Comparison of ENCODE assay signal across 15 cellular contexts in genomic region chr6:4369616-4370015, GRCh38.
DNase-seq lines count a peak whose midpoint lies in the region; ATAC-seq and TF ChIP-seq lines count a peak whose summit lies in the region.
"Had no signal": no experiment of that assay in that cellular context is flagged by ENCODE, and none has a peak within 500 bp of the region (broad histone marks: within the 10 kb centered on the region; RNA-seq: fewer than 3 reads in every experiment).

No MANE protein-coding gene starts in this region.

- TF ChIP-seq CTCF in MCF 10A (IDR thresholded peaks at IDR 0.05; ENCODE audit: unreplicated experiment) (no peak), breast epithelium (IDR thresholded peaks at IDR 0.05) (no peak), WI38 (IDR thresholded peaks at IDR 0.05; ENCODE audit: low read depth, low read length) (no peak), heart left ventricle (IDR thresholded peaks at IDR 0.05) (no peak)

- POLR2A ChIA-PET in MCF 10A (lab: Yijun Ruan, JAX) = interaction anchor here (0.6 kb wide), 2 partner anchors 26 to 51 kb away, joined by 3 to 4 read pairs; no protein-coding TSS in a partner anchor

- BruUV-seq in MCF 10A (replicated peaks; lab: Mats Ljungman, UMichigan) = no TSS peak

- H3K9me3 Mint-ChIP-seq in MCF 10A (ENCODE audit: unreplicated experiment) = no peaks in the 10 kb centered on the region
- H3K9me3 Mint-ChIP-seq: activated naive CD4-positive, alpha-beta T cell treated with anti-CD3 and anti-CD28 coated beads, Interleukin-2, amount 50 U/mL, for 24 hours had no signal

- H3K27ac ChIP-seq in breast epithelium (no peak overlapping the region), heart left ventricle (peak overlapping the region in 11 of 12 donors; percentile 51 to 92 (median 69))

- H3K4me1 ChIP-seq in breast epithelium (no peaks in the 10 kb centered on the region), heart left ventricle (peaks cover 2 to 48% (median 23%) of the 10 kb centered on the region in 12 donors)

- peak overlapping the region; percentile 29 for H3K27ac Mint-ChIP-seq in MCF 10A (ENCODE audit: low read depth, unreplicated experiment)
- H3K27ac Mint-ChIP-seq: activated naive CD4-positive, alpha-beta T cell treated with anti-CD3 and anti-CD28 coated beads, Interleukin-2, amount 50 U/mL, for 24 hours had no signal

- H3K36me3 ChIP-seq in breast epithelium (no peaks in the 10 kb centered on the region), heart left ventricle (no peaks in the 10 kb centered on the region)

- no peak overlapping the region for H3K4me3 Mint-ChIP-seq in MCF 10A (ENCODE audit: unreplicated experiment)
- H3K4me3 Mint-ChIP-seq: activated naive CD4-positive, alpha-beta T cell treated with anti-CD3 and anti-CD28 coated beads, Interleukin-2, amount 50 U/mL, for 24 hours had no signal

- H3K4me1 Mint-ChIP-seq in MCF 10A (ENCODE audit: insufficient read depth, unreplicated experiment) = peaks cover 15% of the 10 kb centered on the region
- H3K4me1 Mint-ChIP-seq: activated naive CD4-positive, alpha-beta T cell treated with anti-CD3 and anti-CD28 coated beads, Interleukin-2, amount 50 U/mL, for 24 hours had no signal

- H3K27me3 ChIP-seq in breast epithelium (no peaks in the 10 kb centered on the region), heart left ventricle (no peaks in the 10 kb centered on the region)

- H3K9me3 ChIP-seq in breast epithelium (peaks cover 0 to 3% of the 10 kb centered on the region in 2 donors), heart left ventricle (no peaks in the 10 kb centered on the region)

- TF ChIP-seq POLR2A in breast epithelium (IDR thresholded peaks at IDR 0.05) (no peak), heart left ventricle (IDR thresholded peaks at IDR 0.05) (no peak)

- 38 to 47% (median 43%) methylated on average over 4 of the region's 4 CpGs for WGBS in heart left ventricle, 4 donors

- H3K27me3 Mint-ChIP-seq in MCF 10A (ENCODE audit: insufficient read depth, unreplicated experiment) = no peaks in the 10 kb centered on the region

- no peaks in the 10 kb centered on the region for H3K36me3 Mint-ChIP-seq in MCF 10A (ENCODE audit: insufficient read depth, unreplicated experiment)
- H3K36me3 Mint-ChIP-seq: activated naive CD4-positive, alpha-beta T cell treated with anti-CD3 and anti-CD28 coated beads, Interleukin-2, amount 50 U/mL, for 24 hours had no signal

- intact Hi-C loops in MCF 10A (cut with micrococcal nuclease) = no loop called here
- intact Hi-C loops in breast epithelium (cut with DNase I; ENCODE audit: low total_unique reads) = no loop called here
- intact Hi-C loops in heart left ventricle (cut with DNase I) = loop anchor here in 2 of 10 donors (10.0 kb wide), 2 partner anchors 95 to 405 kb away; partner anchors contain the start of gene CDYL (in 1 of the 2)

- CTCF ChIA-PET in MCF 10A (lab: Yijun Ruan, JAX) = no interaction called here

- ATAC-seq in heart left ventricle (peak in 3 of 4 donors; percentile 52 to 73 (median 68)), HG03139 (IDR thresholded peaks at IDR 0.05; ENCODE audit: unreplicated experiment) (no peak)
- ATAC-seq: K562 had no signal

- DNase-seq in MCF 10A (ENCODE audit: unreplicated experiment) = peak; percentile 73
- DNase-seq in breast epithelium (ENCODE audit: low spot score in 2 of 2) = no peak
- DNase-seq in heart left ventricle = peak in 2 of 5 donors; percentile 38 to 45
- DNase-seq in NCI-H1694 (lab: John Stamatoyannopoulos, UW) = no peak
- no peak for DNase-seq in pons (ENCODE audit: low spot score)
- DNase-seq in NCI-H774 (lab: John Stamatoyannopoulos, UW) = no peak
- DNase-seq: activated CD4-positive, alpha-beta T cell treated with anti-CD3 and anti-CD28 coated beads for 48 hours; AML-193; effector CD8-positive, alpha-beta T cell; NCI-H345; stimulated activated naive CD4-positive, alpha-beta T cell treated with Interleukin-2 at 50 U/mL for 16 hours had no signal

- H3K4me3 ChIP-seq in breast epithelium (no peak overlapping the region), WI38 (ENCODE audit: low read depth, low read length) (peak overlapping the region; percentile 43), heart left ventricle (no peak overlapping the region)
- H3K4me3 ChIP-seq: K562 had no signal

Comparison
In these comparisons a context has a peak if more than half of its experiments do, and no peak if none do; other contexts are left out.
1. H3K27ac ChIP-seq: peak in heart left ventricle (11 of 12); none in breast epithelium (0 of 2).